29 cellular contexts compared by ENCODE assay signal in genomic region chr10:9166770-9167169, GRCh38.
"Had no signal": no experiment of that assay in that cellular context is flagged by ENCODE, and none has a peak within 500 bp of the region (broad histone marks: within the 10 kb centered on the region; RNA-seq: fewer than 3 reads in every experiment).

No MANE protein-coding gene starts in this region.

- H3K27ac Mint-ChIP-seq: memory B cell; nephron; stimulated activated naive B cell treated with anti-CD40 and anti-IgM and Interleukin-4, amounts not matched to agents 10 μg/mL and 1 μg/mL and 100 μg/mL, for 72 hours had no signal

- H3K36me3 ChIP-seq: left ventricle myocardium inferior, pancreas, prostate gland, stomach, thyroid gland, transverse colon, upper lobe of left lung, vagina had no signal

- DNase-seq: islet precursor cell; left ventricle myocardium inferior; midbrain; mucosa of descending colon; naive thymus-derived CD4-positive, alpha-beta T cell; nucleus accumbens; pancreas; posterior cingulate gyrus; retina; right cardiac atrium; stimulated activated CD4-positive, alpha-beta T cell treated with anti-CD3 and anti-CD28 coated beads, Interleukin-12 subunit alpha, Interleukin-12 subunit beta, amount 100 ng/mL, for 4 hours; stimulated activated CD4-positive, alpha-beta T cell treated with anti-CD3 and anti-CD28 coated beads, Interleukin-15, amount 100 ng/mL, for 24 hours; stimulated activated CD4-positive, alpha-beta T cell treated with anti-CD3 and anti-CD28 coated beads, Interleukin-2, amount 100 ng/mL, for 24 hours; stimulated activated CD4-positive, alpha-beta T cell treated with anti-CD3 and anti-CD28 coated beads, Interleukin-4, amount 100 ng/mL, for 1 hour; stimulated activated naive B cell treated with anti-CD40 and anti-IgM and Interleukin-4, amounts not matched to agents 10 μg/mL and 1 μg/mL and 100 μg/mL, for 72 hours; stimulated activated naive CD8-positive, alpha-beta T cell treated with anti-CD3 and anti-CD28 coated beads, Interleukin-15, Interleukin-2, amounts not matched to agents 100 U/mL and 50 U/mL, for 24 hours; stomach; testis; thyroid gland; transverse colon; upper lobe of left lung had no signal

- H3K27ac ChIP-seq: left ventricle myocardium inferior, pancreas, prostate gland, stomach, testis, thyroid gland, transverse colon, upper lobe of left lung, vagina had no signal

- H3K36me3 Mint-ChIP-seq: memory B cell; stimulated activated naive B cell treated with anti-CD40 and anti-IgM and Interleukin-4, amounts not matched to agents 10 μg/mL and 1 μg/mL and 100 μg/mL, for 72 hours had no signal

- H3K4me1 Mint-ChIP-seq: memory B cell; nephron; neural crest cell; stimulated activated naive B cell treated with anti-CD40 and anti-IgM and Interleukin-4, amounts not matched to agents 10 μg/mL and 1 μg/mL and 100 μg/mL, for 72 hours had no signal

- H3K27me3 ChIP-seq: pancreas, stomach, testis, thyroid gland, transverse colon, upper lobe of left lung, vagina had no signal

- H3K4me1 ChIP-seq: left ventricle myocardium inferior, pancreas, prostate gland, stomach, testis, transverse colon, upper lobe of left lung, vagina had no signal

- H3K27me3 Mint-ChIP-seq: memory B cell; naive thymus-derived CD4-positive, alpha-beta T cell had no signal

- H3K4me3 Mint-ChIP-seq: memory B cell; nephron; neural crest cell; stimulated activated naive B cell treated with anti-CD40 and anti-IgM and Interleukin-4, amounts not matched to agents 10 μg/mL and 1 μg/mL and 100 μg/mL, for 72 hours had no signal

- ATAC-seq: mucosa of descending colon; naive thymus-derived CD4-positive, alpha-beta T cell; pancreas; right cardiac atrium; sciatic nerve; stimulated activated naive B cell treated with anti-CD40 and anti-IgM and Interleukin-4, amounts not matched to agents 10 μg/mL and 1 μg/mL and 100 μg/mL, for 72 hours; stimulated activated naive CD8-positive, alpha-beta T cell treated with anti-CD3 and anti-CD28 coated beads, Interleukin-15, Interleukin-2, amounts not matched to agents 100 U/mL and 50 U/mL, for 24 hours had no signal

- H3K9me3 ChIP-seq: mucosa of descending colon, pancreas, prostate gland, stomach, testis, thyroid gland, transverse colon, upper lobe of left lung, vagina had no signal

- H3K4me3 ChIP-seq: left ventricle myocardium inferior, lung, mucosa of descending colon, pancreas, prostate gland, skin epidermis, stomach, testis, thyroid gland, transverse colon, upper lobe of left lung, vagina had no signal
